In genomic region chr6:53361549-53362031, GRCh38 we compare ENCODE assay signal across 8 cellular contexts. TPM values are rescaled to one million over a fixed set of nuclear protein-coding genes. Genes with fewer than 3 reads are reported as not detected.
DNase-seq lines count a peak whose midpoint lies in the region; ATAC-seq, FAIRE-seq and TF ChIP-seq lines count a peak whose summit lies in the region.

No MANE protein-coding gene starts in this region.

- peak; percentile 24 for ATAC-seq in HG02973 (IDR thresholded peaks at IDR 0.05; ENCODE audit: unreplicated experiment)

- no peak for FAIRE-seq in HTR-8/SVneo (lab: Jason Lieb, UNC)

- no peak for TF ChIP-seq CTCF in fibroblast of the aortic adventitia (IDR thresholded peaks at IDR 0.05; ENCODE audit: insufficient read depth, low read length)

- DNase-seq in AG08396 (ENCODE audit: low spot score) (peak; percentile 32), fibroblast of the aortic adventitia (ENCODE audit: low read depth) (peak; percentile 32), NCI-H446 (lab: John Stamatoyannopoulos, UW) (no peak), NOMO-1 treated with DMSO at 0.1 percent for 48 hours (lab: John Stamatoyannopoulos, UW; ENCODE audit: unreplicated experiment) (no peak), HTR-8/SVneo (ENCODE audit: insufficient read length, low spot score) (no peak), COR-L47 (lab: John Stamatoyannopoulos, UW) (no peak)
- DNase-seq in activated CD4-positive, alpha-beta T cell treated with anti-CD3 and anti-CD28 coated beads, Interleukin-2, amount 50 U/mL, for 1 hour: peak; percentile 71

- no peak overlapping the region for H3K4me3 ChIP-seq in fibroblast of the aortic adventitia (ENCODE audit: low read depth, low read length)

RNA-seq across cellular contexts. Expression of gene ELOVL5, which starts 12.8 kb away (rescaled TPM):
- 38.9 and 95.1 TPM in 2 replicates for total RNA-seq in fibroblast of the aortic adventitia (ENCODE audit: low replicate concordance)

Comparison
In these comparisons a context has a peak if more than half of its experiments do, and no peak if none do; other contexts are left out.
1. DNase-seq: peak in AG08396 (single experiment), activated CD4-positive, alpha-beta T cell treated with anti-CD3 and anti-CD28 coated beads, Interleukin-2, amount 50 U/mL, for 1 hour (single experiment) and fibroblast of the aortic adventitia (single experiment); none in NCI-H446 (0 of 2), NOMO-1 treated with DMSO at 0.1 percent for 48 hours (single experiment), HTR-8/SVneo (single experiment) and COR-L47 (single experiment).